In the genomic region with DNA sequence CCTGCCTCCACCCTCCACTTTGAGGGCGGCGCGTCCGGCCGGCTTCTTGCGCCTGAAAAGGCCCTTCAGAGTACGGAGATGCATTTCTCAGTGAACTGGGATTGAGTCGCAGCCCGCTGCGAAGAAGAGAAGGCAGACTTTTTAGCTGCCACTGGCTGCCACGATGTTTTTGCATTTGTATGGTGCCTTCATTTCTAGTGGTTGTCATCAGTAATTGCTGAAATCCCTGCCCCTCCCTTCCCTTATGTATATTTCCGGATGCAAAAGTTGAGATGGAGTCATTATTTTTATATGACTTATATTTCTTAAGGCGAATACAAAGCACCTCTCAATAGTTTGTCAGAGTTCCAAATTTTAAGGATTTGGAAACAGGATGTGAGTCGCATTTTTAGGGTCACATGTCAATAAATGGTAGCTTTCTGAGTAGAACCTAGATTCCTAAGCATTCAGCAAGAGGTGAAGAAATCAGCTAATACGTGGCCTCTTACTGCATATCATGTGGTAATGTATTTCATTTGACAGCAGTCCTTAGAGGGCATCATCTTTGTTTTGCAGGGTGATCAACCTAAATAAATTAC, we compare ENCODE assay signal across 8 cellular contexts. TPM values are rescaled to one million over a fixed set of nuclear protein-coding genes. Genes with fewer than 3 reads are reported as not detected.
DNase-seq lines count a peak whose midpoint lies in the region; ATAC-seq and TF ChIP-seq lines count a peak whose summit lies in the region.

No MANE protein-coding gene starts in this region.

- H3K36me3 ChIP-seq in right atrium auricular region (no peaks in the 10 kb centered on the region), gastrocnemius medialis (no peaks in the 10 kb centered on the region)

- no peak for DNase-seq in right atrium auricular region (ENCODE audit: low spot score)
- DNase-seq in left ventricle myocardium superior: no peak
- DNase-seq in UCSD-AML1 (lab: John Stamatoyannopoulos, UW; ENCODE audit: unreplicated experiment): peak; percentile 30
- peak; percentile 14 for DNase-seq in fibroblast of peridontal ligament (ENCODE audit: extremely low read depth)
- DNase-seq in gastrocnemius medialis: no peak
- DNase-seq in ureter (ENCODE audit: low spot score): no peak
- no peak for DNase-seq in NCI-H524 treated with DMSO at 0.1 percent for 48 hours (lab: John Stamatoyannopoulos, UW)
- DNase-seq in SKM-1 (lab: John Stamatoyannopoulos, UW; ENCODE audit: unreplicated experiment): no peak

- H3K4me3 ChIP-seq in right atrium auricular region (peak overlapping the region; percentile 63 to 75), gastrocnemius medialis (peak overlapping the region; percentile 65 to 73 (median 70))

- intact Hi-C loops in left ventricle myocardium superior (cut with micrococcal nuclease) (no loop called here), gastrocnemius medialis (cut with DNase I; ENCODE audit: low total_unique reads) (loop anchor here (5.0 kb wide), 1 partner anchor 66 kb away; a partner anchor contains a TSS)

- H3K27me3 ChIP-seq in right atrium auricular region (no peaks in the 10 kb centered on the region), gastrocnemius medialis (peaks cover 0 to 5% (median 0%) of the 10 kb centered on the region in 3 donors)

- ATAC-seq in left ventricle myocardium superior (no peak), gastrocnemius medialis (no peak)

- TF ChIP-seq CTCF in right atrium auricular region (IDR thresholded peaks at IDR 0.05) (no peak), gastrocnemius medialis (IDR thresholded peaks at IDR 0.05 in 4 of 5, conservative IDR thresholded peaks at IDR 0.05 in 1 of 5) (no peak)

- no peak for TF ChIP-seq POLR2A in gastrocnemius medialis (IDR thresholded peaks at IDR 0.05)

- H3K9me3 ChIP-seq in right atrium auricular region (no peaks in the 10 kb centered on the region), gastrocnemius medialis (no peaks in the 10 kb centered on the region)

- H3K27ac ChIP-seq in right atrium auricular region (peak overlapping the region; percentile 84 to 88), gastrocnemius medialis (peak overlapping the region; percentile 84 to 93 (median 92))

- in situ Hi-C loops in gastrocnemius medialis (cut with MboI; ENCODE audit: low sequenced_read_pairs in 4 of 4): no loop called here

- peaks cover 0 to 10% of the 10 kb centered on the region in 2 donors for H3K4me1 ChIP-seq in right atrium auricular region
- H3K4me1 ChIP-seq in gastrocnemius medialis: peaks cover 0 to 4% of the 10 kb centered on the region in 2 donors

RNA-seq across cellular contexts. Expression of a gene that starts 0.7 kb away (rescaled TPM):
- total RNA-seq in right atrium auricular region (10 to 100 TPM; 50.9 to 52.8 TPM), left ventricle myocardium superior (42.9 TPM), gastrocnemius medialis (10 to 100 TPM; 23.2 to 40.1 (median 31.5) TPM), ureter (106 TPM)

RNA-seq across cellular contexts. Expression of a gene that starts 41.8 kb away (rescaled TPM):
- not detected for total RNA-seq in right atrium auricular region
- total RNA-seq in left ventricle myocardium superior: not detected
- total RNA-seq in gastrocnemius medialis: not detected
- total RNA-seq in ureter: not detected

Comparison
In these comparisons a context has a peak if more than half of its experiments do, and no peak if none do; other contexts are left out.
1. DNase-seq: peak in UCSD-AML1 (single experiment) and fibroblast of peridontal ligament (single experiment); none in right atrium auricular region (single experiment), left ventricle myocardium superior (single experiment), gastrocnemius medialis (0 of 2), ureter (single experiment), NCI-H524 treated with DMSO at 0.1 percent for 48 hours (single experiment) and SKM-1 (single experiment).